Comparison of ENCODE assay signal across 1 cellular context in genomic region chr18:23733265-23733664, GRCh38. TPM values are rescaled to one million over a fixed set of nuclear protein-coding genes. Genes with fewer than 3 reads are reported as not detected.
"Had no signal": no experiment of that assay in that cellular context is flagged by ENCODE, and none has a peak within 500 bp of the region (broad histone marks: within the 10 kb centered on the region; RNA-seq: fewer than 3 reads in every experiment).

No MANE protein-coding gene starts in this region.

RNA-seq across cellular contexts. Expression of gene LAMA3, which starts 44.0 kb away (rescaled TPM):
- total RNA-seq: natural killer cell had no signal
